ENCODE assay signal across 1 cellular context in the genomic region with DNA sequence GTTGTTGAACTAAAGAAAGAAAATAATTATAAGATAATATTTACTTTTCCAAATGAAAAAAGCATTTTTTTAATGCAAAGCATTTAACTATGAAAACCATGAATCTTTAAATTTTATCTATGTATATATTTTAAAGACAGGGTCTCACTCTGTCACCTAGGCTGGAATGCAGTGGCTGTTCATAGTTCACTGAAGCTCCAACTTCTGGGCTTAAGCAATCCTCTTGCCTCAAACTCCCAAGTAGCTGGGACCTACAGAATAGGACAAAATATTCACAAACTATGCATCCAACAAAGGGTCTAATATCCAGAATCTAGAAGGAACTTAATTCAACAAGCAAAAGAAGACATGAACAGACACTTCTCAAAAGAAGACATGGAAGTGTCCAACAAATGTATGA.
A peak's percentile ranks its signal among the peaks of the same experiment; 100 is the strongest.
TF ChIP-seq lines count a peak whose summit lies in the region.

No MANE protein-coding gene starts in this region.

TF ChIP-seq in HepG2, 621 proteins besides CTCF, POLR2A, EP300 and RAD21:
- peak; percentile 80 for TF ChIP-seq CEBPB (IDR thresholded peaks at IDR 0.05; ENCODE audit: borderline replicate concordance, low read depth, low read length)
- no peak for TF ChIP-seq HES4 (CRISPR knock-in tag; IDR thresholded peaks at IDR 0.05; ENCODE audit: borderline replicate concordance)
- TF ChIP-seq ZNF644 (CRISPR knock-in tag; IDR thresholded peaks at IDR 0.05; ENCODE audit: low read depth), result peak; percentile 36; the same call in 1 of the 2 replicates
- no peak for TF ChIP-seq DMAP1 (CRISPR knock-in tag; IDR thresholded peaks at IDR 0.05)
- TF ChIP-seq PAWR (CRISPR knock-in tag; IDR thresholded peaks at IDR 0.05; ENCODE audit: borderline replicate concordance), result no peak
- TF ChIP-seq, protein P1, sequence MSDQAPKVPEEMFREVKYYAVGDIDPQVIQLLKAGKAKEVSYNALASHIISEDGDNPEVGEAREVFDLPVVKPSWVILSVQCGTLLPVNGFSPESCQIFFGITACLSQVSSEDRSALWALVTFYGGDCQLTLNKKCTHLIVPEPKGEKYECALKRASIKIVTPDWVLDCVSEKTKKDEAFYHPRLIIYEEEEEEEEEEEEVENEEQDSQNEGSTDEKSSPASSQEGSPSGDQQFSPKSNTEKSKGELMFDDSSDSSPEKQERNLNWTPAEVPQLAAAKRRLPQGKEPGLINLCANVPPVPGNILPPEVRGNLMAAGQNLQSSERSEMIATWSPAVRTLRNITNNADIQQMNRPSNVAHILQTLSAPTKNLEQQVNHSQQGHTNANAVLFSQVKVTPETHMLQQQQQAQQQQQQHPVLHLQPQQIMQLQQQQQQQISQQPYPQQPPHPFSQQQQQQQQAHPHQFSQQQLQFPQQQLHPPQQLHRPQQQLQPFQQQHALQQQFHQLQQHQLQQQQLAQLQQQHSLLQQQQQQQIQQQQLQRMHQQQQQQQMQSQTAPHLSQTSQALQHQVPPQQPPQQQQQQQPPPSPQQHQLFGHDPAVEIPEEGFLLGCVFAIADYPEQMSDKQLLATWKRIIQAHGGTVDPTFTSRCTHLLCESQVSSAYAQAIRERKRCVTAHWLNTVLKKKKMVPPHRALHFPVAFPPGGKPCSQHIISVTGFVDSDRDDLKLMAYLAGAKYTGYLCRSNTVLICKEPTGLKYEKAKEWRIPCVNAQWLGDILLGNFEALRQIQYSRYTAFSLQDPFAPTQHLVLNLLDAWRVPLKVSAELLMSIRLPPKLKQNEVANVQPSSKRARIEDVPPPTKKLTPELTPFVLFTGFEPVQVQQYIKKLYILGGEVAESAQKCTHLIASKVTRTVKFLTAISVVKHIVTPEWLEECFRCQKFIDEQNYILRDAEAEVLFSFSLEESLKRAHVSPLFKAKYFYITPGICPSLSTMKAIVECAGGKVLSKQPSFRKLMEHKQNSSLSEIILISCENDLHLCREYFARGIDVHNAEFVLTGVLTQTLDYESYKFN (CRISPR knock-in tag; conservative IDR thresholded peaks at IDR 0.05), result peak; percentile 40; the same call in 1 of the 2 replicates
- TF ChIP-seq SOX13 (IDR thresholded peaks at IDR 0.05), result no peak
- peak in 1 of 2 experiments; percentile 36; a peak in 1 of 4 replicates for TF ChIP-seq SOX13 (CRISPR knock-in tag; conservative IDR thresholded peaks at IDR 0.05 in 1 of 2, IDR thresholded peaks at IDR 0.05 in 1 of 2)
- peak; percentile 27; the same call in 1 of the 2 replicates for TF ChIP-seq HNF4G (IDR thresholded peaks at IDR 0.05; ENCODE audit: borderline replicate concordance, low read depth, low read length)
- TF ChIP-seq HNF4G (CRISPR knock-in tag; IDR thresholded peaks at IDR 0.05; ENCODE audit: borderline replicate concordance, low read depth), result no peak
- TF ChIP-seq MED1 (CRISPR knock-in tag; IDR thresholded peaks at IDR 0.05), result peak; percentile 49; the same call in 1 of the 2 replicates
- TF ChIP-seq SOX6 (IDR thresholded peaks at IDR 0.05), result no peak
- peak; percentile 22; the same call in 1 of the 2 replicates for TF ChIP-seq SOX6 (CRISPR knock-in tag; IDR thresholded peaks at IDR 0.05)
- TF ChIP-seq ZNF251 (CRISPR knock-in tag; IDR thresholded peaks at IDR 0.05), result no peak
- TF ChIP-seq SALL1 (CRISPR knock-in tag; IDR thresholded peaks at IDR 0.05), result peak; percentile 27; the same call in 1 of the 2 replicates
- no peak for TF ChIP-seq ESRRA (CRISPR knock-in tag; IDR thresholded peaks at IDR 0.05; ENCODE audit: low read depth)
- TF ChIP-seq, protein P2, sequence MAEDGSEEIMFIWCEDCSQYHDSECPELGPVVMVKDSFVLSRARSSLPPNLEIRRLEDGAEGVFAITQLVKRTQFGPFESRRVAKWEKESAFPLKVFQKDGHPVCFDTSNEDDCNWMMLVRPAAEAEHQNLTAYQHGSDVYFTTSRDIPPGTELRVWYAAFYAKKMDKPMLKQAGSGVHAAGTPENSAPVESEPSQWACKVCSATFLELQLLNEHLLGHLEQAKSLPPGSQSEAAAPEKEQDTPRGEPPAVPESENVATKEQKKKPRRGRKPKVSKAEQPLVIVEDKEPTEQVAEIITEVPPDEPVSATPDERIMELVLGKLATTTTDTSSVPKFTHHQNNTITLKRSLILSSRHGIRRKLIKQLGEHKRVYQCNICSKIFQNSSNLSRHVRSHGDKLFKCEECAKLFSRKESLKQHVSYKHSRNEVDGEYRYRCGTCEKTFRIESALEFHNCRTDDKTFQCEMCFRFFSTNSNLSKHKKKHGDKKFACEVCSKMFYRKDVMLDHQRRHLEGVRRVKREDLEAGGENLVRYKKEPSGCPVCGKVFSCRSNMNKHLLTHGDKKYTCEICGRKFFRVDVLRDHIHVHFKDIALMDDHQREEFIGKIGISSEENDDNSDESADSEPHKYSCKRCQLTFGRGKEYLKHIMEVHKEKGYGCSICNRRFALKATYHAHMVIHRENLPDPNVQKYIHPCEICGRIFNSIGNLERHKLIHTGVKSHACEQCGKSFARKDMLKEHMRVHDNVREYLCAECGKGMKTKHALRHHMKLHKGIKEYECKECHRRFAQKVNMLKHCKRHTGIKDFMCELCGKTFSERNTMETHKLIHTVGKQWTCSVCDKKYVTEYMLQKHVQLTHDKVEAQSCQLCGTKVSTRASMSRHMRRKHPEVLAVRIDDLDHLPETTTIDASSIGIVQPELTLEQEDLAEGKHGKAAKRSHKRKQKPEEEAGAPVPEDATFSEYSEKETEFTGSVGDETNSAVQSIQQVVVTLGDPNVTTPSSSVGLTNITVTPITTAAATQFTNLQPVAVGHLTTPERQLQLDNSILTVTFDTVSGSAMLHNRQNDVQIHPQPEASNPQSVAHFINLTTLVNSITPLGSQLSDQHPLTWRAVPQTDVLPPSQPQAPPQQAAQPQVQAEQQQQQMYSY (CRISPR knock-in tag; IDR thresholded peaks at IDR 0.05), result no peak
- peak; percentile 17 for TF ChIP-seq ASH2L (IDR thresholded peaks at IDR 0.05; ENCODE audit: insufficient read length, low read depth, low read length)
- TF ChIP-seq TEAD3 (CRISPR knock-in tag; optimal IDR thresholded peaks at IDR 0.05; ENCODE audit: borderline replicate concordance), result peak; percentile 93
- peak; percentile 26; the same call in 1 of the 2 replicates for TF ChIP-seq HMG20A (CRISPR knock-in tag; IDR thresholded peaks at IDR 0.05; ENCODE audit: borderline replicate concordance)
- TF ChIP-seq HNF4A (CRISPR knock-in tag; IDR thresholded peaks at IDR 0.05), result peak; percentile 78
- no peak for TF ChIP-seq ZNF160 (CRISPR knock-in tag; IDR thresholded peaks at IDR 0.05)
- TF ChIP-seq ZNF331 (CRISPR knock-in tag; IDR thresholded peaks at IDR 0.05), result 0 out of 2 replicates have a peak, but pooled peaks have one; percentile 39
- TF ChIP-seq GTF3A (CRISPR knock-in tag; conservative IDR thresholded peaks at IDR 0.05), result no peak
- TF ChIP-seq CEBPG (CRISPR knock-in tag; IDR thresholded peaks at IDR 0.05), result peak; percentile 90
- TF ChIP-seq, protein P3, sequence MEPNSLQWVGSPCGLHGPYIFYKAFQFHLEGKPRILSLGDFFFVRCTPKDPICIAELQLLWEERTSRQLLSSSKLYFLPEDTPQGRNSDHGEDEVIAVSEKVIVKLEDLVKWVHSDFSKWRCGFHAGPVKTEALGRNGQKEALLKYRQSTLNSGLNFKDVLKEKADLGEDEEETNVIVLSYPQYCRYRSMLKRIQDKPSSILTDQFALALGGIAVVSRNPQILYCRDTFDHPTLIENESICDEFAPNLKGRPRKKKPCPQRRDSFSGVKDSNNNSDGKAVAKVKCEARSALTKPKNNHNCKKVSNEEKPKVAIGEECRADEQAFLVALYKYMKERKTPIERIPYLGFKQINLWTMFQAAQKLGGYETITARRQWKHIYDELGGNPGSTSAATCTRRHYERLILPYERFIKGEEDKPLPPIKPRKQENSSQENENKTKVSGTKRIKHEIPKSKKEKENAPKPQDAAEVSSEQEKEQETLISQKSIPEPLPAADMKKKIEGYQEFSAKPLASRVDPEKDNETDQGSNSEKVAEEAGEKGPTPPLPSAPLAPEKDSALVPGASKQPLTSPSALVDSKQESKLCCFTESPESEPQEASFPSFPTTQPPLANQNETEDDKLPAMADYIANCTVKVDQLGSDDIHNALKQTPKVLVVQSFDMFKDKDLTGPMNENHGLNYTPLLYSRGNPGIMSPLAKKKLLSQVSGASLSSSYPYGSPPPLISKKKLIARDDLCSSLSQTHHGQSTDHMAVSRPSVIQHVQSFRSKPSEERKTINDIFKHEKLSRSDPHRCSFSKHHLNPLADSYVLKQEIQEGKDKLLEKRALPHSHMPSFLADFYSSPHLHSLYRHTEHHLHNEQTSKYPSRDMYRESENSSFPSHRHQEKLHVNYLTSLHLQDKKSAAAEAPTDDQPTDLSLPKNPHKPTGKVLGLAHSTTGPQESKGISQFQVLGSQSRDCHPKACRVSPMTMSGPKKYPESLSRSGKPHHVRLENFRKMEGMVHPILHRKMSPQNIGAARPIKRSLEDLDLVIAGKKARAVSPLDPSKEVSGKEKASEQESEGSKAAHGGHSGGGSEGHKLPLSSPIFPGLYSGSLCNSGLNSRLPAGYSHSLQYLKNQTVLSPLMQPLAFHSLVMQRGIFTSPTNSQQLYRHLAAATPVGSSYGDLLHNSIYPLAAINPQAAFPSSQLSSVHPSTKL (CRISPR knock-in tag; IDR thresholded peaks at IDR 0.05), result peak; percentile 64
- peak; percentile 65; the same call in 1 of the 2 replicates for TF ChIP-seq GATAD2A (CRISPR knock-in tag; IDR thresholded peaks at IDR 0.05)
